ENCODE assay signal across 9 cellular contexts in genomic region chr19:55212447-55212846, GRCh38. TPM values are rescaled to one million over a fixed set of nuclear protein-coding genes. Genes with fewer than 3 reads are reported as not detected.
DNase-seq lines count a peak whose midpoint lies in the region; ATAC-seq lines count a peak whose summit lies in the region.
"Had no signal": no experiment of that assay in that cellular context is flagged by ENCODE, and none has a peak within 500 bp of the region (broad histone marks: within the 10 kb centered on the region; RNA-seq: fewer than 3 reads in every experiment).

No MANE protein-coding gene starts in this region.

- H2AK5ac ChIP-seq in mesendoderm (ENCODE audit: low read length) (no peak overlapping the region), mesenchymal stem cell (ENCODE audit: low read length, severe bottlenecking) (no peak overlapping the region)

- H3K56ac ChIP-seq in mesendoderm (ENCODE audit: low read length): no peak overlapping the region

- no CpG with 5 or more reads among the region's 3 CpGs for WGBS in mesendoderm (ENCODE audit: extremely low coverage, insufficient coverage, low lambda C conversion rate)
- WGBS in mesenchymal stem cell: 87% methylated on average over 2 of the region's 3 CpGs

- H3K9ac ChIP-seq in mesendoderm (ENCODE audit: low read length) (no peak overlapping the region), mesenchymal stem cell (ENCODE audit: low read length) (no peak overlapping the region)

- H3K4me3 ChIP-seq in mesendoderm (ENCODE audit: low read length) (no peak overlapping the region), mesenchymal stem cell (ENCODE audit: insufficient read depth in 1 of 2, low read depth in 1 of 2, low read length in 2 of 2) (no peak overlapping the region)

- H2BK120ac ChIP-seq in mesendoderm (ENCODE audit: low read depth, low read length) (no peak overlapping the region), mesenchymal stem cell (ENCODE audit: low read depth, low read length) (no peak overlapping the region)

- H2BK15ac ChIP-seq in mesendoderm (replicated peaks; ENCODE audit: low read depth) (no peak overlapping the region), mesenchymal stem cell (ENCODE audit: low read depth, poor library complexity, severe bottlenecking) (no peak overlapping the region)

- H3K14ac ChIP-seq in mesenchymal stem cell (ENCODE audit: low read length in 2 of 2): no peak overlapping the region

- H3K27me3 ChIP-seq in mesendoderm (ENCODE audit: insufficient read depth, low read length, poor library complexity) (no peaks in the 10 kb centered on the region), mesenchymal stem cell (ENCODE audit: control insufficient read depth in 1 of 2, insufficient read depth in 1 of 2, low read length in 2 of 2) (no peaks in the 10 kb centered on the region)

- peaks cover 15% of the 10 kb centered on the region for H3K27me3 Mint-ChIP-seq in activated CD8-positive, alpha-beta memory T cell treated with anti-CD3 and anti-CD28 coated beads, Interleukin-2, amount 10 ng/mL, durations not matched to agents 7 days and 5 days

- H3K4me1 Mint-ChIP-seq in activated CD8-positive, alpha-beta memory T cell treated with anti-CD3 and anti-CD28 coated beads, Interleukin-2, amount 10 ng/mL, durations not matched to agents 7 days and 5 days: peaks cover 11% of the 10 kb centered on the region

- no peak for ATAC-seq in activated CD8-positive, alpha-beta memory T cell treated with anti-CD3 and anti-CD28 coated beads, Interleukin-2, amount 10 ng/mL, durations not matched to agents 7 days and 5 days
- ATAC-seq in HG03432 (IDR thresholded peaks at IDR 0.05; ENCODE audit: unreplicated experiment): no peak

- no peaks in the 10 kb centered on the region for H3K79me2 ChIP-seq in mesendoderm (ENCODE audit: control insufficient read depth, insufficient read depth, low read length)

- H3K27ac ChIP-seq in mesendoderm (ENCODE audit: low read depth, low read length) (no peak overlapping the region), mesenchymal stem cell (ENCODE audit: low read length, poor library complexity, severe bottlenecking) (no peak overlapping the region)

- H3K36me3 ChIP-seq in mesendoderm (ENCODE audit: control insufficient read depth, insufficient read depth, low read length) (no peaks in the 10 kb centered on the region), mesenchymal stem cell (ENCODE audit: control insufficient read depth in 1 of 2, insufficient read depth in 2 of 2, low read depth in 1 of 2, low read length in 2 of 2) (no peaks in the 10 kb centered on the region)

- H3K27ac Mint-ChIP-seq in activated CD8-positive, alpha-beta memory T cell treated with anti-CD3 and anti-CD28 coated beads, Interleukin-2, amount 10 ng/mL, durations not matched to agents 7 days and 5 days: no peak overlapping the region
- H3K27ac Mint-ChIP-seq: activated naive CD8-positive, alpha-beta T cell treated with anti-CD3 and anti-CD28 coated beads, Interleukin-2, amount 10 ng/mL, durations not matched to agents 7 days and 5 days had no signal

- H3K4me2 ChIP-seq in mesendoderm (ENCODE audit: low read length): no peak overlapping the region
- no peak overlapping the region for H3K4me2 ChIP-seq in mesenchymal stem cell (ENCODE audit: low read length, poor library complexity, severe bottlenecking)

- no peak overlapping the region for H2BK12ac ChIP-seq in mesenchymal stem cell (ENCODE audit: low read length in 2 of 2)

- CTCF ChIA-PET in activated CD8-positive, alpha-beta memory T cell treated with anti-CD3 and anti-CD28 coated beads, Interleukin-2, amount 10 ng/mL, durations not matched to agents 7 days and 5 days (lab: Charles Lee): no interaction called here

- H4K5ac ChIP-seq in mesendoderm (ENCODE audit: low read length): no peak overlapping the region

- H3K9me3 ChIP-seq in mesenchymal stem cell (ENCODE audit: control insufficient read depth, low read length): peaks cover 7% of the 10 kb centered on the region

- no peak overlapping the region for H4K8ac ChIP-seq in mesendoderm (ENCODE audit: low read depth, low read length)
- no peak overlapping the region for H4K8ac ChIP-seq in mesenchymal stem cell (ENCODE audit: low read length)

- H3K4me1 ChIP-seq in mesendoderm (ENCODE audit: control insufficient read depth, low read depth, low read length): no peaks in the 10 kb centered on the region
- H3K4me1 ChIP-seq in mesenchymal stem cell (ENCODE audit: control insufficient read depth, insufficient read depth, low read depth, low read length): peaks cover 26% of the 10 kb centered on the region

- H3K9me3 Mint-ChIP-seq in activated CD8-positive, alpha-beta memory T cell treated with anti-CD3 and anti-CD28 coated beads, Interleukin-2, amount 10 ng/mL, durations not matched to agents 7 days and 5 days (ENCODE audit: low read depth): peaks cover 4% of the 10 kb centered on the region

- H3K18ac ChIP-seq in mesendoderm (ENCODE audit: low read length) (no peak overlapping the region), mesenchymal stem cell (ENCODE audit: low read depth in 1 of 2, low read length in 2 of 2) (no peak overlapping the region)

- H3K4ac ChIP-seq in mesendoderm (ENCODE audit: low read depth, low read length) (no peak overlapping the region), mesenchymal stem cell (ENCODE audit: low read depth in 1 of 2, low read length in 2 of 2) (no peak overlapping the region)

- H3K23ac ChIP-seq in mesendoderm (ENCODE audit: low read length) (no peak overlapping the region), mesenchymal stem cell (ENCODE audit: low read length in 2 of 2) (no peak overlapping the region)

- peaks cover 4% of the 10 kb centered on the region for H3K36me3 Mint-ChIP-seq in activated CD8-positive, alpha-beta memory T cell treated with anti-CD3 and anti-CD28 coated beads, Interleukin-2, amount 10 ng/mL, durations not matched to agents 7 days and 5 days

- no peak overlapping the region for H2AFZ ChIP-seq in mesenchymal stem cell (ENCODE audit: low read depth, low read length)

- H2BK5ac ChIP-seq in mesendoderm (ENCODE audit: low read length) (no peak overlapping the region), mesenchymal stem cell (ENCODE audit: low read depth, low read length, poor library complexity, severe bottlenecking) (no peak overlapping the region)

- DNase-seq in COLO668 (lab: John Stamatoyannopoulos, UW; ENCODE audit: unreplicated experiment): peak; percentile 56
- DNase-seq in LoVo (ENCODE audit: low spot score): peak; percentile 83
- peak; percentile 64 for DNase-seq in activated CD8-positive, alpha-beta memory T cell treated with anti-CD3 and anti-CD28 coated beads, Interleukin-2, amount 10 ng/mL, durations not matched to agents 7 days and 5 days
- peak; percentile 19 for DNase-seq in mesendoderm
- DNase-seq in 8988T: no peak
- no peak for DNase-seq in mesenchymal stem cell
- no peak for DNase-seq in COLO829 (ENCODE audit: low spot score)
- DNase-seq: activated naive CD8-positive, alpha-beta T cell treated with anti-CD3 and anti-CD28 coated beads, Interleukin-2, amount 10 ng/mL, durations not matched to agents 7 days and 5 days had no signal

- no peak overlapping the region for H4K91ac ChIP-seq in mesenchymal stem cell (ENCODE audit: low read length)

- H3K4me3 Mint-ChIP-seq in activated CD8-positive, alpha-beta memory T cell treated with anti-CD3 and anti-CD28 coated beads, Interleukin-2, amount 10 ng/mL, durations not matched to agents 7 days and 5 days: no peak overlapping the region
- H3K4me3 Mint-ChIP-seq: activated naive CD8-positive, alpha-beta T cell treated with anti-CD3 and anti-CD28 coated beads, Interleukin-2, amount 10 ng/mL, durations not matched to agents 7 days and 5 days had no signal

- H3K79me1 ChIP-seq in mesendoderm (ENCODE audit: low read length): no peaks in the 10 kb centered on the region
- H3K79me1 ChIP-seq in mesenchymal stem cell (replicated peaks; ENCODE audit: low read length, poor library complexity, severe bottlenecking): no peaks in the 10 kb centered on the region

RNA-seq across cellular contexts. Expression of gene PTPRH, which starts 3.1 kb away (rescaled TPM):
- not detected for total RNA-seq in activated CD8-positive, alpha-beta memory T cell treated with anti-CD3 and anti-CD28 coated beads, Interleukin-2, amount 10 ng/mL, durations not matched to agents 7 days and 5 days
- polyA plus RNA-seq in mesendoderm (2013, experiment 1 of 2): 0.15 TPM
- 0.22 TPM for polyA plus RNA-seq in mesendoderm (2013, experiment 2 of 2)
- polyA plus RNA-seq in mesenchymal stem cell (2013, experiment 1 of 2): 1.1 TPM
- polyA plus RNA-seq in mesenchymal stem cell (2013, experiment 2 of 2): 1.0 TPM
- total RNA-seq: activated naive CD8-positive, alpha-beta T cell treated with anti-CD3 and anti-CD28 coated beads, Interleukin-2, amount 10 ng/mL, durations not matched to agents 7 days and 5 days had no signal

RNA-seq across cellular contexts. Expression of gene TMEM86B, which starts 16.1 kb away (rescaled TPM):
- total RNA-seq in activated CD8-positive, alpha-beta memory T cell treated with anti-CD3 and anti-CD28 coated beads, Interleukin-2, amount 10 ng/mL, durations not matched to agents 7 days and 5 days: 10 to 100 TPM; 10.4 to 16.0 TPM
- 1.3 TPM for polyA plus RNA-seq in mesendoderm (2013, experiment 1 of 2)
- polyA plus RNA-seq in mesendoderm (2013, experiment 2 of 2): 1.1 TPM
- 1.2 TPM for polyA plus RNA-seq in mesenchymal stem cell (2013, experiment 1 of 2)
- polyA plus RNA-seq in mesenchymal stem cell (2013, experiment 2 of 2): 0.90 TPM

RNA-seq across cellular contexts. Expression of gene SYT5, which starts 32.4 kb away (rescaled TPM):
- total RNA-seq in activated CD8-positive, alpha-beta memory T cell treated with anti-CD3 and anti-CD28 coated beads, Interleukin-2, amount 10 ng/mL, durations not matched to agents 7 days and 5 days: not detected
- 0.53 TPM for polyA plus RNA-seq in mesendoderm (2013, experiment 1 of 2)
- 0.24 TPM for polyA plus RNA-seq in mesendoderm (2013, experiment 2 of 2)
- 0.28 TPM for polyA plus RNA-seq in mesenchymal stem cell (2013, experiment 1 of 2)
- 0.38 TPM for polyA plus RNA-seq in mesenchymal stem cell (2013, experiment 2 of 2)

RNA-seq across cellular contexts. Expression of gene DNAAF3, which starts 46.0 kb away (rescaled TPM):
- total RNA-seq in activated CD8-positive, alpha-beta memory T cell treated with anti-CD3 and anti-CD28 coated beads, Interleukin-2, amount 10 ng/mL, durations not matched to agents 7 days and 5 days: under 1 TPM in 1 of 2 experiments, not detected in 1; 0.35 TPM
- polyA plus RNA-seq in mesendoderm (2013, experiment 1 of 2): 1.4 TPM
- 1.1 TPM for polyA plus RNA-seq in mesendoderm (2013, experiment 2 of 2)
- 0.37 TPM for polyA plus RNA-seq in mesenchymal stem cell (2013, experiment 1 of 2)
- 0.45 TPM for polyA plus RNA-seq in mesenchymal stem cell (2013, experiment 2 of 2)

RNA-seq across cellular contexts. Expression of gene PPP6R1, which starts 46.4 kb away (rescaled TPM):
- total RNA-seq in activated CD8-positive, alpha-beta memory T cell treated with anti-CD3 and anti-CD28 coated beads, Interleukin-2, amount 10 ng/mL, durations not matched to agents 7 days and 5 days: 100 to 1,000 TPM; 263 to 291 TPM
- polyA plus RNA-seq in mesendoderm (2013, experiment 1 of 2): 33.8 TPM
- polyA plus RNA-seq in mesendoderm (2013, experiment 2 of 2): 34.7 TPM
- 37.2 TPM for polyA plus RNA-seq in mesenchymal stem cell (2013, experiment 1 of 2)
- 37.7 TPM for polyA plus RNA-seq in mesenchymal stem cell (2013, experiment 2 of 2)

Comparison
In these comparisons a context has a peak if more than half of its experiments do, and no peak if none do; other contexts are left out.
1. DNase-seq: peak in COLO668 (single experiment), LoVo (single experiment), activated CD8-positive, alpha-beta memory T cell treated with anti-CD3 and anti-CD28 coated beads, Interleukin-2, amount 10 ng/mL, durations not matched to agents 7 days and 5 days (single experiment) and mesendoderm (single experiment); none in 8988T (single experiment), mesenchymal stem cell (single experiment) and COLO829 (single experiment).